ENCODE assay signal across 16 cellular contexts in genomic region chr4:159107203-159107921, GRCh38. TPM values are rescaled to one million over a fixed set of nuclear protein-coding genes. Genes with fewer than 3 reads are reported as not detected.
A peak's percentile ranks its signal among the peaks of the same experiment; 100 is the strongest.
DNase-seq lines count a peak whose midpoint lies in the region; ATAC-seq, FAIRE-seq and TF ChIP-seq lines count a peak whose summit lies in the region.
"Had no signal": no experiment of that assay in that cellular context is flagged by ENCODE, and none has a peak within 500 bp of the region (broad histone marks: within the 10 kb centered on the region; RNA-seq: fewer than 3 reads in every experiment).

No MANE protein-coding gene starts in this region.

- H4K20me1 ChIP-seq in IMR-90 (ENCODE audit: insufficient read depth, low read length): peaks cover 36% of the 10 kb centered on the region

- BruUV-seq in IMR-90 (replicated peaks; lab: Mats Ljungman, UMichigan): no TSS peak

- H3K9me3 Mint-ChIP-seq in osteocyte (ENCODE audit: unreplicated experiment): no peaks in the 10 kb centered on the region
- H3K9me3 Mint-ChIP-seq: activated naive CD8-positive, alpha-beta T cell treated with anti-CD3 and anti-CD28 coated beads, Interleukin-2, amount 10 ng/mL, durations not matched to agents 7 days and 5 days; stimulated activated memory B cell treated with anti-CD40 and anti-IgM and Interleukin-4, amounts not matched to agents 10 μg/mL and 1 μg/mL and 100 μg/mL, for 72 hours; WTC11 had no signal

- peaks cover 37% of the 10 kb centered on the region for H3K4me1 Mint-ChIP-seq in osteocyte (ENCODE audit: unreplicated experiment)

- peak overlapping the region; percentile 35 for H3K27ac Mint-ChIP-seq in osteocyte (ENCODE audit: unreplicated experiment)
- H3K27ac Mint-ChIP-seq: activated naive CD8-positive, alpha-beta T cell treated with anti-CD3 and anti-CD28 coated beads, Interleukin-2, amount 10 ng/mL, durations not matched to agents 7 days and 5 days; stimulated activated memory B cell treated with anti-CD40 and anti-IgM and Interleukin-4, amounts not matched to agents 10 μg/mL and 1 μg/mL and 100 μg/mL, for 72 hours had no signal

- no peak overlapping the region for H2BK15ac ChIP-seq in IMR-90 (ENCODE audit: low read depth, low read length)

- no peak overlapping the region for H4K8ac ChIP-seq in IMR-90 (ENCODE audit: low read depth in 2 of 2, low read length in 2 of 2)

- peaks cover 2% of the 10 kb centered on the region for H3K4me1 ChIP-seq in IMR-90 (ENCODE audit: control insufficient read depth, insufficient read depth, low read length)

- H2AK5ac ChIP-seq in IMR-90 (ENCODE audit: low read depth, low read length): no peak overlapping the region

- H4K5ac ChIP-seq in IMR-90 (ENCODE audit: low read depth, low read length): no peak overlapping the region

- no peak overlapping the region for H3K27ac ChIP-seq in IMR-90 (ENCODE audit: insufficient read depth, low read length)
- H3K27ac ChIP-seq: HL-60, SK-N-MC had no signal

- H3K4me3 ChIP-seq in IMR-90 (ENCODE audit: insufficient read depth, low read depth, low read length): no peak overlapping the region
- H3K4me3 ChIP-seq: SK-N-MC had no signal

- H2AK9ac ChIP-seq in IMR-90 (replicated peaks; ENCODE audit: low read depth, low read length, poor library complexity): no peak overlapping the region

- H2AFZ ChIP-seq in IMR-90 (replicated peaks; ENCODE audit: low read length, poor library complexity): no peak overlapping the region

- no peak for TF ChIP-seq RAD21 in IMR-90 (IDR thresholded peaks at IDR 0.05; ENCODE audit: low read length)

- H2BK20ac ChIP-seq in IMR-90 (ENCODE audit: low read depth, low read length): no peak overlapping the region

- no peaks in the 10 kb centered on the region for H3K27me3 Mint-ChIP-seq in osteocyte (ENCODE audit: unreplicated experiment)
- H3K27me3 Mint-ChIP-seq: activated naive CD8-positive, alpha-beta T cell treated with anti-CD3 and anti-CD28 coated beads, Interleukin-2, amount 10 ng/mL, durations not matched to agents 7 days and 5 days; stimulated activated memory B cell treated with anti-CD40 and anti-IgM and Interleukin-4, amounts not matched to agents 10 μg/mL and 1 μg/mL and 100 μg/mL, for 72 hours had no signal

- TF ChIP-seq CTCF in IMR-90 (conservative IDR thresholded peaks at IDR 0.05; ENCODE audit: low read depth, low read length) (no peak), osteocyte (IDR thresholded peaks at IDR 0.05) (no peak)

- H3K4me2 ChIP-seq in IMR-90 (ENCODE audit: low read depth, low read length): no peak overlapping the region

- 0 out of 2 replicates have a peak, but pooled peaks cover 3% of the 10 kb centered on the region for H3K9me1 ChIP-seq in IMR-90 (ENCODE audit: insufficient read depth, low read length)

- H2BK5ac ChIP-seq in IMR-90 (ENCODE audit: low read depth, low read length, poor library complexity, severe bottlenecking): no peak overlapping the region

- H3K9me3 ChIP-seq in IMR-90 (ENCODE audit: control insufficient read depth, insufficient read depth, low read length): no peaks in the 10 kb centered on the region

- H3K56ac ChIP-seq in IMR-90 (ENCODE audit: extremely low read depth, insufficient read depth, low read length): peak overlapping the region; percentile 11; the same call in 1 of the 2 replicates

- DNase-seq in activated CD4-positive, CD25-positive, alpha-beta regulatory T cell (lab: John Stamatoyannopoulos, UW): no peak
- DNase-seq in IMR-90 (peak; percentile 55), osteocyte (ENCODE audit: extremely low spot score, unreplicated experiment) (no peak), NCI-H2107 (lab: John Stamatoyannopoulos, UW) (no peak)
- DNase-seq: 8988T; activated naive CD8-positive, alpha-beta T cell treated with anti-CD3 and anti-CD28 coated beads, Interleukin-2, amount 10 ng/mL, durations not matched to agents 7 days and 5 days; NCI-H1092; NCI-H526 treated with DMSO at 0.1 percent for 48 hours had no signal

- H3K36me3 Mint-ChIP-seq in osteocyte (ENCODE audit: unreplicated experiment): no peaks in the 10 kb centered on the region
- H3K36me3 Mint-ChIP-seq: activated naive CD8-positive, alpha-beta T cell treated with anti-CD3 and anti-CD28 coated beads, Interleukin-2, amount 10 ng/mL, durations not matched to agents 7 days and 5 days; stimulated activated memory B cell treated with anti-CD40 and anti-IgM and Interleukin-4, amounts not matched to agents 10 μg/mL and 1 μg/mL and 100 μg/mL, for 72 hours; WTC11 had no signal

- no peaks in the 10 kb centered on the region for H3K27me3 ChIP-seq in IMR-90 (ENCODE audit: control insufficient read depth, insufficient read depth, low read length)

- dilution Hi-C loops in IMR-90 (cut with HindIII; ENCODE audit: low sequenced_read_pairs, unreplicated experiment): no loop called here

- no CpG with 5 or more reads among the region's 2 CpGs for WGBS in IMR-90 (ENCODE audit: extremely low coverage in 2 of 2, insufficient read length in 1 of 2), 2 experiments

- no peaks in the 10 kb centered on the region for H3K36me3 ChIP-seq in IMR-90 (ENCODE audit: control insufficient read depth, insufficient read depth, low read length)

- H3K18ac ChIP-seq in IMR-90 (ENCODE audit: low read depth, low read length): no peak overlapping the region

- POLR2A ChIA-PET in IMR-90 (lab: Charles Lee; ENCODE audit: unreplicated experiment): no interaction called here

- CTCF ChIA-PET in IMR-90 (lab: Yijun Ruan, JAX): interaction anchor here (0.6 to 1.3 kb wide), 2 partner anchors 11 to 15 kb away, joined by 3 read pairs; no protein-coding TSS in a partner anchor

- no peak overlapping the region for H3K9ac ChIP-seq in IMR-90 (ENCODE audit: low read depth, low read length)

- TF ChIP-seq POLR2A in IMR-90 (IDR thresholded peaks at IDR 0.05; ENCODE audit: low read depth, low read length): no peak

- intact Hi-C loops in IMR-90 (cut with micrococcal nuclease): loop anchor here (5.0 to 10.0 kb wide), 2 partner anchors 35 to 373 kb away; no protein-coding TSS in a partner anchor

- peaks cover 30 to 51% of the 10 kb centered on the region in 2 experiments for H3K79me1 ChIP-seq in IMR-90 (ENCODE audit: low read depth in 1 of 2, low read length in 2 of 2)

- no peak overlapping the region for H3K4me3 Mint-ChIP-seq in osteocyte (ENCODE audit: unreplicated experiment)
- H3K4me3 Mint-ChIP-seq: activated naive CD8-positive, alpha-beta T cell treated with anti-CD3 and anti-CD28 coated beads, Interleukin-2, amount 10 ng/mL, durations not matched to agents 7 days and 5 days; stimulated activated memory B cell treated with anti-CD40 and anti-IgM and Interleukin-4, amounts not matched to agents 10 μg/mL and 1 μg/mL and 100 μg/mL, for 72 hours had no signal

- peak; percentile 18 for FAIRE-seq in colon (lab: Jason Lieb, UNC)

- H4K91ac ChIP-seq in IMR-90 (ENCODE audit: insufficient read depth, low read depth, low read length): no peak overlapping the region

- no peak overlapping the region for H2BK120ac ChIP-seq in IMR-90 (ENCODE audit: low read depth, low read length)

- no peak overlapping the region for H3K14ac ChIP-seq in IMR-90 (replicated peaks; ENCODE audit: low read depth, low read length)

- peak; percentile 33 to 40 for ATAC-seq in activated CD4-positive, CD25-positive, alpha-beta regulatory T cell treated with anti-CD3 and anti-CD28 coated beads, Interleukin-2, amount 50 U/mL, for 24 hours
- ATAC-seq in IMR-90 (ENCODE audit: low read depth) (no peak), HG03039 (IDR thresholded peaks at IDR 0.05; ENCODE audit: unreplicated experiment) (no peak), HG02970 (IDR thresholded peaks at IDR 0.05; ENCODE audit: low FRiP score, unreplicated experiment) (no peak)
- ATAC-seq: stimulated activated memory B cell treated with anti-CD40 and anti-IgM and Interleukin-4, amounts not matched to agents 10 μg/mL and 1 μg/mL and 100 μg/mL, for 72 hours; WTC11 had no signal

- no peak overlapping the region for H3K4ac ChIP-seq in IMR-90 (ENCODE audit: low read depth, low read length)

- in situ Hi-C loops in IMR-90 (cut with MboI; ENCODE audit: low sequenced_read_pairs): no loop called here

- H3K23ac ChIP-seq in IMR-90 (ENCODE audit: low read depth, low read length): no peak overlapping the region

TF ChIP-seq in IMR-90, 13 proteins besides CTCF, POLR2A, EP300 and RAD21:
- no peak for TF ChIP-seq MXI1 (IDR thresholded peaks at IDR 0.05; ENCODE audit: borderline replicate concordance, low read depth, low read length)
- no peak for TF ChIP-seq USF2 (IDR thresholded peaks at IDR 0.05; ENCODE audit: low read depth, low read length)
- TF ChIP-seq NFE2L2 (IDR thresholded peaks at IDR 0.05; ENCODE audit: low read depth, low read length): 0 out of 2 replicates have a peak, but pooled peaks have one; percentile 7
TF ChIP-seq in IMR-90: peak in this region for 1.

RNA-seq across cellular contexts. Expression of gene RAPGEF2, which starts 4.5 kb away (rescaled TPM):
- total RNA-seq in IMR-90 (2012; rRNA removed) (109 and 126 TPM in 2 replicates), osteocyte (22.7 and 22.8 TPM in 2 replicates)
- 25.6 and 27.6 TPM in 2 replicates for polyA plus RNA-seq in IMR-90 (2012; rRNA removed)
- 7.5 and 8.0 TPM in 2 replicates for polyA plus RNA-seq in IMR-90 (2012; cell fraction: cytosol; rRNA removed)
- polyA plus RNA-seq in IMR-90 (2012; cell fraction: nucleus; rRNA removed; ENCODE audit: low replicate concordance): 19.5 and 127 TPM in 2 replicates

Comparison
In these comparisons a context has a peak if more than half of its experiments do, and no peak if none do; other contexts are left out.
1. ATAC-seq: peak in activated CD4-positive, CD25-positive, alpha-beta regulatory T cell treated with anti-CD3 and anti-CD28 coated beads, Interleukin-2, amount 50 U/mL, for 24 hours (2 of 2); none in IMR-90 (single experiment), HG03039 (single experiment) and HG02970 (single experiment).